ENCODE assay signal across 8 cellular contexts in the genomic region with DNA sequence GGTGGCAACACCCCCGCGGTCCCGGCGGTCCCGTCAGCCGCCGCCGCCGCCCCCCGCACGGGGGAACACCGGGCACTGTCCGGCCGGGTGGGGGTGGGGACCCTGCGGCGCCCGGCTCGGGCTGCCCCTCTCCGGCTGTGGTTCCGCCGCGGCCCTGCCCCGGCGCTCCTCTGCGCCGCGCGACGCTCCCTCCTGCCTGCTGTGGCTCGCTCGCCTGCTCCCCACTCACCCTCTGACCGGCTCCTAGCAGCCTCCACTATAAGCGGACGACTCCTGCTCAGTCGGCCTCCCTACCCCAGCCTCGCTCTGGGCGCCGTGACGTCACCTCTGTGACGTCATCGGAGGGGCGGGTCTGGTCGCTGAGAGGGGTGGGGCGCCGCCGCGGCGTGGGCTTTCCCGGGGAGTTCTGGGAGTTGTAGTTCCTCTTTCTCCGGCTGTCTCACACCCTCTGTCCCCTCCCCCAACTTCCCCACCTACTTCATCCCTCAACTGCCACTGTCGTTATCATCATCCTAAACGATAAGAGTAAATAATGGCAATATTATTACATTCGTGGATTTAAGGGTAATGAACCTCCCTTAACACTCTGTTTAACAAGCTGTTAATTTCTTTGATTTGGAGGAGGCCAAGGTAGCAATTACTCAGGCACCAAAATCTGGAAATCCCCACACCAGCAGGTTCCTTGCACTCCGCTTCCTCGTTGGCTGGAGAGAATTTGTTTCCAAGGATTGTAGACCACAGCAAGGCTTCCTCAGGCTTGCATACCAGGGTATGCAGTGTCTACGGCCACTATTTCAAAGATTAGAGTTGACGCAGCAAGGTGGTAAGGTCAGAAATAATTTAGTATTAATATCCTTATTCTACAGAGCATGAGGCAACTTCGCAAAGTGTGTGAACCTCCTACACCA.
DNase-seq lines count a peak whose midpoint lies in the region; ATAC-seq lines count a peak whose summit lies in the region.

A gene (minus strand): TSS at position 308 of the 908 bp plus-strand sequence. CDS start 405 bp downstream, outside the sequence.

- H3K27ac ChIP-seq in ACC112 (ENCODE audit: low read depth, low read length) = peak within 1 kb of the TSS; percentile 75
- peak within 1 kb of the TSS; percentile 96 for H3K27ac ChIP-seq in caudate nucleus (ENCODE audit: low read depth, low read length)

- peak within 1 kb of the TSS; percentile 27 for H2AFZ ChIP-seq in ACC112 (ENCODE audit: low read length, unreplicated experiment)

- H3K4me1 ChIP-seq in ACC112 (ENCODE audit: control insufficient read depth, insufficient read depth, low read length, unreplicated experiment) = peaks cover 19% of the 10 kb centered on the region

- no peaks in the 10 kb centered on the region for H3K27me3 ChIP-seq in ACC112 (ENCODE audit: insufficient read depth, low read length)

- DNase-seq in NCI-H345 (lab: John Stamatoyannopoulos, UW) (peak; percentile 88), caudate nucleus (lab: John Stamatoyannopoulos, UW) (peak in 60 of 61 donors; percentile 46 to 96 (median 91)), iris pigment epithelial cell (ENCODE audit: low read depth) (peak; percentile 90)
- DNase-seq in activated CD4-positive, CD25-positive, alpha-beta regulatory T cell (lab: John Stamatoyannopoulos, UW) = peak; percentile 83 to 87 (median 84)
- peak; percentile 87 to 89 for DNase-seq in stimulated activated CD4-positive, alpha-beta T cell treated with anti-CD3 and anti-CD28 coated beads, Interleukin-12 subunit alpha, Interleukin-12 subunit beta, amount 100 ng/mL, for 24 hours (ENCODE audit: low read depth in 2 of 2)

- peak within 1 kb of the TSS; percentile 97 for H3K4me3 ChIP-seq in ACC112 (ENCODE audit: low read depth, low read length)

- H3K79me2 ChIP-seq in ACC112 (ENCODE audit: control insufficient read depth, insufficient read depth, low read length, unreplicated experiment) = peaks cover 41% of the 10 kb centered on the region

- peak; percentile 37 for ATAC-seq in GM18873 (IDR thresholded peaks at IDR 0.05; ENCODE audit: low FRiP score, unreplicated experiment)
- ATAC-seq in HG03139 (IDR thresholded peaks at IDR 0.05; ENCODE audit: unreplicated experiment) = peak; percentile 65

- no peaks in the 10 kb centered on the region for H3K36me3 ChIP-seq in ACC112 (ENCODE audit: insufficient read depth, low read length)

Comparison
In these comparisons a context has a peak if more than half of its experiments do, and no peak if none do; other contexts are left out.
1. Peak in every context shown above with its lines: DNase-seq, ATAC-seq, H3K4me3 ChIP-seq and H3K27ac ChIP-seq.